8 cellular contexts compared by ENCODE assay signal in the genomic region with DNA sequence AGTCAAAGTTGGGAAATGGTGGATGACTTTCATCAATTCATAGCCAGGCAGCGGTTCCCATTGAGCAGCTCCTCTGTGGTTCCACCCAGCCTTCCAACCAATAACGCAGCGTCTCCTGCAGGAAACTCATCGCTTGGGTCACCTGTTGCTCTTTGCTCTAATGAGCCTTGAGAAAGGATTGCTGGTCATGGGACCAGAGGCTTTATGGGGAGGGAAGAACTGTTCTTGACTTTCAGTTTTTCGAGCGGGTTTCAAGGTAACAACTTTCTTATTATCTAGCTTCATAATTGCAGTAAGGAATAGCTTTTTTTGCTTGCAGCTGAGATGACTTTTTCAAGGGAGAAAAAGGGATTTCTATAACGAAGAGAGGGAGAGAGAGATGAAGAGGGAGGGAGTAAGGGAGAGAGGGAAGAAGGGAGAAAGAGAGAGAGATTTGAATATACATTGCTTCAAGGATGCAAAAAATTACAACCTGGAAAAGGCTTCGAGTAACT. TPM values are rescaled to one million over a fixed set of nuclear protein-coding genes. Genes with fewer than 3 reads are reported as not detected.
DNase-seq lines count a peak whose midpoint lies in the region; ATAC-seq, FAIRE-seq and TF ChIP-seq lines count a peak whose summit lies in the region.

No MANE protein-coding gene starts in this region.

- H3K79me1 ChIP-seq in mesendoderm (ENCODE audit: low read length), result no peaks in the 10 kb centered on the region

- no peak overlapping the region for H3K4ac ChIP-seq in mesendoderm (ENCODE audit: low read depth, low read length)

- TF ChIP-seq CTCF in colonic mucosa (IDR thresholded peaks at IDR 0.05), result no peak

- H3K79me2 ChIP-seq in mesendoderm (ENCODE audit: control insufficient read depth, insufficient read depth, low read length), result no peaks in the 10 kb centered on the region

- H3K27me3 ChIP-seq in HUES48 (ENCODE audit: control insufficient read depth, insufficient read depth, low read length), result no peaks in the 10 kb centered on the region; the same call in 1 of the 2 replicates
- H3K27me3 ChIP-seq in colonic mucosa, result no peaks in the 10 kb centered on the region
- no peaks in the 10 kb centered on the region for H3K27me3 ChIP-seq in mesendoderm (ENCODE audit: insufficient read depth, low read length, poor library complexity)

- H2BK5ac ChIP-seq in mesendoderm (ENCODE audit: low read length), result no peak overlapping the region

- intact Hi-C loops in colonic mucosa (cut with DNase I), result no loop called here

- peak; percentile 36 for ATAC-seq in GM19452 (IDR thresholded peaks at IDR 0.05; ENCODE audit: unreplicated experiment)

- H4K8ac ChIP-seq in mesendoderm (ENCODE audit: low read depth, low read length), result no peak overlapping the region

- FAIRE-seq in urothelium cell line (lab: Jason Lieb, UNC) (no peak), GM19239 (lab: Jason Lieb, UNC) (no peak)

- DNase-seq in colonic mucosa (peak; percentile 27), mesendoderm (peak; percentile 77), urothelium cell line (ENCODE audit: low spot score) (peak; percentile 20), NCI-H1048 (lab: John Stamatoyannopoulos, UW) (no peak), activated gamma-delta T cell (lab: John Stamatoyannopoulos, UW) (no peak), GM19239 (ENCODE audit: insufficient read length, low spot score) (no peak)

- WGBS in mesendoderm (ENCODE audit: extremely low coverage, insufficient coverage, low lambda C conversion rate), result no CpG with 5 or more reads among the region's 8 CpGs

- no peak overlapping the region for H4K5ac ChIP-seq in mesendoderm (ENCODE audit: low read length)

- no peak overlapping the region for H2BK15ac ChIP-seq in mesendoderm (replicated peaks; ENCODE audit: low read depth)

- H3K4me3 ChIP-seq in HUES48 (ENCODE audit: low read depth, low read length) (peak overlapping the region; percentile 61), colonic mucosa (peak overlapping the region; percentile 29), mesendoderm (ENCODE audit: low read length) (peak overlapping the region; percentile 10)

- H3K9ac ChIP-seq in HUES48 (ENCODE audit: low read depth, low read length), result no peak overlapping the region
- peak overlapping the region; percentile 58 to 61 for H3K9ac ChIP-seq in colonic mucosa (ENCODE audit: low read depth in 2 of 2, low read length in 2 of 2)
- H3K9ac ChIP-seq in mesendoderm (ENCODE audit: low read length), result peak overlapping the region; percentile 30

- H3K4me1 ChIP-seq in HUES48 (ENCODE audit: control insufficient read depth, insufficient read depth, low read length), result peaks cover 10% of the 10 kb centered on the region
- no peaks in the 10 kb centered on the region for H3K4me1 ChIP-seq in colonic mucosa
- H3K4me1 ChIP-seq in mesendoderm (ENCODE audit: control insufficient read depth, low read depth, low read length), result no peaks in the 10 kb centered on the region

- H3K36me3 ChIP-seq in HUES48 (ENCODE audit: control insufficient read depth, insufficient read depth, low read length), result no peaks in the 10 kb centered on the region
- no peaks in the 10 kb centered on the region for H3K36me3 ChIP-seq in colonic mucosa
- H3K36me3 ChIP-seq in mesendoderm (ENCODE audit: control insufficient read depth, insufficient read depth, low read length), result no peaks in the 10 kb centered on the region

- H3K9me3 ChIP-seq in HUES48 (ENCODE audit: control insufficient read depth, insufficient read depth, low read length) (no peaks in the 10 kb centered on the region), colonic mucosa (no peaks in the 10 kb centered on the region)

- no peak overlapping the region for H2AK5ac ChIP-seq in mesendoderm (ENCODE audit: low read length)

- H3K18ac ChIP-seq in mesendoderm (ENCODE audit: low read length), result no peak overlapping the region

- no peak overlapping the region for H3K56ac ChIP-seq in mesendoderm (ENCODE audit: low read length)

- H3K27ac ChIP-seq in HUES48 (ENCODE audit: low read depth, low read length), result no peak overlapping the region
- peak overlapping the region; percentile 49 for H3K27ac ChIP-seq in colonic mucosa
- no peak overlapping the region for H3K27ac ChIP-seq in mesendoderm (ENCODE audit: low read depth, low read length)

- H2BK120ac ChIP-seq in mesendoderm (ENCODE audit: low read depth, low read length), result no peak overlapping the region

- H3K4me2 ChIP-seq in mesendoderm (ENCODE audit: low read length), result peak overlapping the region; percentile 45

- H3K23ac ChIP-seq in mesendoderm (ENCODE audit: low read length), result no peak overlapping the region

RNA-seq across cellular contexts. Expression of gene ENTPD1, which starts 0.4 kb away (rescaled TPM):
- 10 to 100 TPM in 1 of 2 donors, 1 to 10 TPM in 1; 4.5 to 10.8 TPM for total RNA-seq in colonic mucosa
- 0.41 TPM for polyA plus RNA-seq in mesendoderm (2013, experiment 1 of 2)
- polyA plus RNA-seq in mesendoderm (2013, experiment 2 of 2), result 0.31 TPM

Comparison
In these comparisons a context has a peak if more than half of its experiments do, and no peak if none do; other contexts are left out.
1. H3K4me3 ChIP-seq: peak in every context shown above with its lines; median percentile 61 in HUES48; 29 in colonic mucosa; 10 in mesendoderm.
2. DNase-seq: peak in colonic mucosa (single experiment), mesendoderm (single experiment) and urothelium cell line (single experiment); none in NCI-H1048 (single experiment), activated gamma-delta T cell (single experiment) and GM19239 (single experiment).